ENCODE assay signal across 1 cellular context in the genomic region with DNA sequence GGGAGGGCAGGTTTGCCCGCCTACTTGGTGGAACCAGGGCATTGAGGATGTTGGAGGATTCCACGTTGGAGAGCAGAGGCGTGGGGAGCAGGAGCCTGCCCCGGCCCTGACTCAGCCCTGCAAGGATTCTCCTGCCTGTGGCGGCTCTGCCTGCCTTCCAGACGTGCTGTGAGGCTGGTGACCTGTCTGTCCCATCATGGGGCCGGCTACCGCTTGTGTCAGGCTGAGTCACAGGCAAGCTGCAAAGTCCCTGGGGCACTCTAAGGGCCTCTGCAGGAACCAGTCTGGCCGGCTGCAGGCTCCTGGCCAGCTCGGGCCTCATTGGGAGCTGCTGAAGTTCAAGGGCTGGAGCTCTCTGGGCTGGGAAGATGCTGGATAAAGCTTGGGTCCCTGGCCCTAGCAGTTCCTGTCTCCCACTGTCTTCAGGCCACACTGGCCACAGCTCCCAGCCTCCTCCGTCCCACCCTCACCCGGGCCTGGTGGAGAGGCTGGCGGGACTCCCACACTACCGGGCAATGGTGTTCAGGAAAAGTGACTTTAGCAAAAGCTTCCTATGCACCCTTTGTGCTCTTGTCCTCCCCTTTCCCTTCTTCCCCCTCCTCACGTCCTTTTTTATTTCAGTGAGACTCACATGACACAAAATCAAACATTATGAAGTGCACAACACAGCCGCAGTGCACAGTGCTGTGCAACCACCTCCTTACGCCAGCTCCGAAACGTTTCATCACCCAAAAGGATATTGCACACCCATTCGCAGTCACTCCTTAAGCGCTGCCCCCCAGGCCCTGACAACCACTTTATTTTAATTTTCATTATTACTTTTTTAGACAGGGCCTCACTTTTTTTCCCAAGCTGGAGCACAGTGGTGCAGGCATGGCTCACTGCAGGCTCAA.
A peak's percentile ranks its signal among the peaks of the same experiment; 100 is the strongest.
TF ChIP-seq lines count a peak whose summit lies in the region.

No MANE protein-coding gene starts in this region.

TF ChIP-seq in IMR-90, 13 proteins besides CTCF, POLR2A, EP300 and RAD21:
- TF ChIP-seq MAZ (IDR thresholded peaks at IDR 0.05; ENCODE audit: borderline replicate concordance, low read depth, low read length): peak; percentile 12; the same call in 1 of the 2 replicates
- TF ChIP-seq, protein P1, sequence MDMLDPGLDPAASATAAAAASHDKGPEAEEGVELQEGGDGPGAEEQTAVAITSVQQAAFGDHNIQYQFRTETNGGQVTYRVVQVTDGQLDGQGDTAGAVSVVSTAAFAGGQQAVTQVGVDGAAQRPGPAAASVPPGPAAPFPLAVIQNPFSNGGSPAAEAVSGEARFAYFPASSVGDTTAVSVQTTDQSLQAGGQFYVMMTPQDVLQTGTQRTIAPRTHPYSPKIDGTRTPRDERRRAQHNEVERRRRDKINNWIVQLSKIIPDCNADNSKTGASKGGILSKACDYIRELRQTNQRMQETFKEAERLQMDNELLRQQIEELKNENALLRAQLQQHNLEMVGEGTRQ (IDR thresholded peaks at IDR 0.05; ENCODE audit: low read depth, low read length): 0 out of 2 replicates have a peak, but pooled peaks have one; percentile 10
- no peak for TF ChIP-seq CHD1 (IDR thresholded peaks at IDR 0.05; ENCODE audit: low read depth, low read length)
- no peak for TF ChIP-seq NFE2L2 (IDR thresholded peaks at IDR 0.05; ENCODE audit: low read depth, low read length)
- no peak for TF ChIP-seq MAFK (IDR thresholded peaks at IDR 0.05; ENCODE audit: low read depth, low read length)
- TF ChIP-seq FOS (IDR thresholded peaks at IDR 0.05; ENCODE audit: low read depth, low read length): peak; percentile 65; the same call in 1 of the 2 replicates
- TF ChIP-seq, protein P2, sequence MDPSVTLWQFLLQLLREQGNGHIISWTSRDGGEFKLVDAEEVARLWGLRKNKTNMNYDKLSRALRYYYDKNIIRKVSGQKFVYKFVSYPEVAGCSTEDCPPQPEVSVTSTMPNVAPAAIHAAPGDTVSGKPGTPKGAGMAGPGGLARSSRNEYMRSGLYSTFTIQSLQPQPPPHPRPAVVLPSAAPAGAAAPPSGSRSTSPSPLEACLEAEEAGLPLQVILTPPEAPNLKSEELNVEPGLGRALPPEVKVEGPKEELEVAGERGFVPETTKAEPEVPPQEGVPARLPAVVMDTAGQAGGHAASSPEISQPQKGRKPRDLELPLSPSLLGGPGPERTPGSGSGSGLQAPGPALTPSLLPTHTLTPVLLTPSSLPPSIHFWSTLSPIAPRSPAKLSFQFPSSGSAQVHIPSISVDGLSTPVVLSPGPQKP (IDR thresholded peaks at IDR 0.05; ENCODE audit: borderline replicate concordance, low read depth, low read length): no peak
- TF ChIP-seq MXI1 (IDR thresholded peaks at IDR 0.05; ENCODE audit: borderline replicate concordance, low read depth, low read length): no peak
- TF ChIP-seq RCOR1 (IDR thresholded peaks at IDR 0.05; ENCODE audit: insufficient replicate concordance, low read length): no peak
- no peak for TF ChIP-seq CEBPB (IDR thresholded peaks at IDR 0.05; ENCODE audit: low read depth, low read length)
- peak; percentile 47 for TF ChIP-seq BHLHE40 (IDR thresholded peaks at IDR 0.05; ENCODE audit: low read depth, low read length)
- no peak for TF ChIP-seq RFX5 (IDR thresholded peaks at IDR 0.05; ENCODE audit: low read depth, low read length)
- TF ChIP-seq SMC3 (IDR thresholded peaks at IDR 0.05; ENCODE audit: low read depth, low read length): no peak
